2 cellular contexts compared by ENCODE assay signal in the genomic region with DNA sequence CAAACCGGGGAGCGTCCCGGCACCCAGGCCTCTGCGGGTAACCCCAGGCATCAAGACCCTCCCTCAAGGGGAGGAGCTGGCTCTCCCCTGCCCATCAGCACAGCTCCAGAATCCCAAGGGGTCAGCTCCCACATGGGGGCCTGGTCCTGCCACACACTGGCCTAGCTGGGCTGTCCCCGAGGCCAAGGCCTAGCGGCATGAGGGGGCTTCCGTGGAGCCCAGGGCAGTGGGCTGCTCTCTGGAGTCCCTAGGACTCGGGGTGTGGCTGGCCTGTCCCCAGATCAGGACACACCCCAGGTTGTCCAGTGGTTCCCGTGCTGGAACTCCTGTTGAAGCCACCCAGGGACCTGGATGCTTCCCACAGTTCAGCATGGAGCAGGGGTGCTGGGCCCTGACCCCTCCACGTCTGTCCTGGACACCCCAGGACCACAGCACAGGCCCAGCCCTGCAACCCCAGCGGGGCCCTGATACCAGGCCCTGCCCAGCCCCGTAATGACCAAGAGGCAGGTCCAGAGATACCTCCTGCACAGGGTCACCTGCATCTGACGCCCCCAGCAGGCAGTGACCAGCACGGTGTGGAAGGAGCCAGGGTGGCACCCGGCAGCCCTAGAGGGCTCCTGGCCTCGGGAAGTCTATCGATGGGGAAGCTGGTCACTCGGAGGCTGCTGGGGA.
TF ChIP-seq lines count a peak whose summit lies in the region.

No MANE protein-coding gene starts in this region.

TF ChIP-seq in HepG2, 621 proteins besides CTCF, POLR2A, EP300 and RAD21:
- TF ChIP-seq RBFOX2 (IDR thresholded peaks at IDR 0.05; ENCODE audit: low read depth, low read length) (peak; percentile 43; the same call in 1 of the 2 replicates), AGO1 (IDR thresholded peaks at IDR 0.05; ENCODE audit: low read depth, low read length, poor library complexity, severe bottlenecking) (peak; percentile 13), AGO2 (optimal IDR thresholded peaks at IDR 0.05; ENCODE audit: low read depth, low read length) (peak; percentile 63), ZNF768 (CRISPR knock-in tag; IDR thresholded peaks at IDR 0.05) (no peak)

TF ChIP-seq in WTC11, 78 proteins besides CTCF, POLR2A, EP300 and RAD21:
- TF ChIP-seq CREB1 (CRISPR knock-in tag; IDR thresholded peaks at IDR 0.05): no peak
- no peak for TF ChIP-seq GABPB1 (CRISPR knock-in tag; IDR thresholded peaks at IDR 0.05)
- TF ChIP-seq SMAD3 (CRISPR knock-in tag; IDR thresholded peaks at IDR 0.05; ENCODE audit: borderline replicate concordance): no peak
- TF ChIP-seq PRRX2 (CRISPR knock-in tag; IDR thresholded peaks at IDR 0.05): no peak
- TF ChIP-seq ATF1 (CRISPR knock-in tag; IDR thresholded peaks at IDR 0.05): no peak
- TF ChIP-seq ZNF138 (CRISPR knock-in tag; conservative IDR thresholded peaks at IDR 0.05): no peak
- TF ChIP-seq MXD4 (CRISPR knock-in tag; IDR thresholded peaks at IDR 0.05; ENCODE audit: borderline replicate concordance): no peak
- TF ChIP-seq IRF2 (CRISPR knock-in tag; IDR thresholded peaks at IDR 0.05; ENCODE audit: borderline replicate concordance, low read depth): no peak
- no peak for TF ChIP-seq MYBL2 (CRISPR knock-in tag; IDR thresholded peaks at IDR 0.05)
TF ChIP-seq in WTC11: peak in this region for 0.
